In genomic region chr17:42814633-42815399, GRCh38 we compare ENCODE assay signal across 14 cellular contexts. TPM values are rescaled to one million over a fixed set of nuclear protein-coding genes. Genes with fewer than 3 reads are reported as not detected.
DNase-seq lines count a peak whose midpoint lies in the region; ATAC-seq and TF ChIP-seq lines count a peak whose summit lies in the region.
"Had no signal": no experiment of that assay in that cellular context is flagged by ENCODE, and none has a peak within 500 bp of the region (broad histone marks: within the 10 kb centered on the region; RNA-seq: fewer than 3 reads in every experiment).

No MANE protein-coding gene starts in this region.

- no peak overlapping the region for H3K4me3 ChIP-seq in fibroblast of lung (replicated peaks in 1 of 4; ENCODE audit: control extremely low read depth in 1 of 4, insufficient read depth in 1 of 4, low read depth in 3 of 4, low read length in 4 of 4)
- H3K4me3 ChIP-seq in stomach smooth muscle (ENCODE audit: low read length in 2 of 2) = peak overlapping the region in 1 of 2 donors; percentile 23
- H3K4me3 ChIP-seq in uterus = no peak overlapping the region
- H3K4me3 ChIP-seq: cardiac muscle cell had no signal

- no peak overlapping the region for H3K4me2 ChIP-seq in fibroblast of lung (ENCODE audit: extremely low read depth, insufficient read depth, low read length)

- ATAC-seq in stimulated activated memory B cell treated with anti-CD40 and anti-IgM and Interleukin-4, amounts not matched to agents 10 μg/mL and 1 μg/mL and 100 μg/mL, for 72 hours = no peak
- ATAC-seq in GM19467 (IDR thresholded peaks at IDR 0.05; ENCODE audit: unreplicated experiment) = no peak
- ATAC-seq: natural killer cell treated with Interleukin-12 subunit alpha and Interleukin-12 subunit beta and Interleukin-15 and Interleukin-18, amount 100 ng/mL, for 72 hours had no signal

- POLR2A ChIA-PET in activated CD4-positive, alpha-beta T cell treated with anti-CD3 and anti-CD28 coated beads, Interleukin-2, amount 10 ng/mL, durations not matched to agents 7 days and 5 days (lab: Charles Lee) = no interaction called here

- intact Hi-C loops in uterus (cut with DNase I; ENCODE audit: low total_unique reads) = no loop called here

- H4K20me1 ChIP-seq in fibroblast of lung (ENCODE audit: control insufficient read depth, extremely low read depth, insufficient read depth, low read length) = no peaks in the 10 kb centered on the region

- CTCF ChIA-PET in activated CD4-positive, alpha-beta T cell treated with anti-CD3 and anti-CD28 coated beads, Interleukin-2, amount 10 ng/mL, durations not matched to agents 7 days and 5 days (lab: Charles Lee) = interaction anchor here (1.3 to 2.9 kb wide), 2 partner anchors 10 to 42 kb away, joined by 3 to 18 read pairs; partner anchors contain the start of genes BECN1 and VPS25

- H3K9me3 Mint-ChIP-seq in activated CD4-positive, alpha-beta T cell treated with anti-CD3 and anti-CD28 coated beads, Interleukin-2, amount 10 ng/mL, durations not matched to agents 7 days and 5 days = no peaks in the 10 kb centered on the region
- no peaks in the 10 kb centered on the region for H3K9me3 Mint-ChIP-seq in stimulated activated memory B cell treated with anti-CD40 and anti-IgM and Interleukin-4, amounts not matched to agents 10 μg/mL and 1 μg/mL and 100 μg/mL, for 72 hours
- H3K9me3 Mint-ChIP-seq: natural killer cell treated with Interleukin-12 subunit alpha and Interleukin-12 subunit beta and Interleukin-15 and Interleukin-18, amount 100 ng/mL, for 72 hours; type B pancreatic cell had no signal

- H3K4me1 ChIP-seq in fibroblast of lung (ENCODE audit: control insufficient read depth, extremely low read depth, insufficient read depth, low read length) (no peaks in the 10 kb centered on the region), stomach smooth muscle (ENCODE audit: control insufficient read depth, insufficient read depth, low read length) (peaks cover 37% of the 10 kb centered on the region), uterus (no peaks in the 10 kb centered on the region)

- H3K27me3 Mint-ChIP-seq in activated CD4-positive, alpha-beta T cell treated with anti-CD3 and anti-CD28 coated beads, Interleukin-2, amount 10 ng/mL, durations not matched to agents 7 days and 5 days = no peaks in the 10 kb centered on the region
- no peaks in the 10 kb centered on the region for H3K27me3 Mint-ChIP-seq in stimulated activated memory B cell treated with anti-CD40 and anti-IgM and Interleukin-4, amounts not matched to agents 10 μg/mL and 1 μg/mL and 100 μg/mL, for 72 hours
- H3K27me3 Mint-ChIP-seq: natural killer cell treated with Interleukin-12 subunit alpha and Interleukin-12 subunit beta and Interleukin-15 and Interleukin-18, amount 100 ng/mL, for 72 hours; type B pancreatic cell had no signal

- H3K27ac ChIP-seq in fibroblast of lung (ENCODE audit: insufficient read depth, low read length) = no peak overlapping the region
- peak overlapping the region; percentile 53 for H3K27ac ChIP-seq in stomach smooth muscle (ENCODE audit: low read length)
- H3K27ac ChIP-seq in uterus = no peak overlapping the region
- H3K27ac ChIP-seq: cardiac muscle cell had no signal

- H3K36me3 ChIP-seq in fibroblast of lung (ENCODE audit: control insufficient read depth, insufficient read depth, low read length) = peaks cover 16% of the 10 kb centered on the region
- H3K36me3 ChIP-seq in stomach smooth muscle (ENCODE audit: control insufficient read depth in 2 of 2, insufficient read depth in 2 of 2, low read length in 2 of 2) = peaks cover 41 to 43% of the 10 kb centered on the region in 2 donors
- no peaks in the 10 kb centered on the region for H3K36me3 ChIP-seq in uterus

- no peak overlapping the region for H2AFZ ChIP-seq in fibroblast of lung (ENCODE audit: low read length)

- no peak for DNase-seq in activated CD4-positive, alpha-beta T cell treated with anti-CD3 and anti-CD28 coated beads, Interleukin-2, amount 10 ng/mL, durations not matched to agents 7 days and 5 days
- no peak for DNase-seq in activated CD4-positive, alpha-beta T cell treated with anti-CD3 and anti-CD28 coated beads for 48 hours
- DNase-seq in NCI-H69 (lab: John Stamatoyannopoulos, UW) (peak; percentile 21), fibroblast of lung (ENCODE audit: low read depth in 2 of 2) (peak; percentile 83 to 98), uterus (no peak)
- DNase-seq: activated T-cell treated with anti-CD3 and anti-CD28 coated beads, Interleukin-2, amount 50 U/mL, for 1 hour; stimulated activated CD4-positive, alpha-beta T cell treated with anti-CD3 and anti-CD28 coated beads, Interleukin-4, amount 100 ng/mL, for 1 hour; T-helper 9 cell had no signal

- no peak for TF ChIP-seq CTCF in fibroblast of lung (conservative IDR thresholded peaks at IDR 0.05 in 1 of 2, IDR thresholded peaks at IDR 0.05 in 1 of 2; ENCODE audit: low read depth in 1 of 2, low read length in 2 of 2)
- no peak for TF ChIP-seq CTCF in uterus (IDR thresholded peaks at IDR 0.05)

- no peak overlapping the region for H3K9ac ChIP-seq in fibroblast of lung (ENCODE audit: insufficient read depth, low read length)
- no peak overlapping the region for H3K9ac ChIP-seq in stomach smooth muscle (ENCODE audit: low read length in 2 of 2)

- no peak overlapping the region for H3K4me3 Mint-ChIP-seq in activated CD4-positive, alpha-beta T cell treated with anti-CD3 and anti-CD28 coated beads, Interleukin-2, amount 10 ng/mL, durations not matched to agents 7 days and 5 days
- no peak overlapping the region for H3K4me3 Mint-ChIP-seq in stimulated activated memory B cell treated with anti-CD40 and anti-IgM and Interleukin-4, amounts not matched to agents 10 μg/mL and 1 μg/mL and 100 μg/mL, for 72 hours
- H3K4me3 Mint-ChIP-seq: natural killer cell treated with Interleukin-12 subunit alpha and Interleukin-12 subunit beta and Interleukin-15 and Interleukin-18, amount 100 ng/mL, for 72 hours; type B pancreatic cell had no signal

- H3K79me2 ChIP-seq in fibroblast of lung (ENCODE audit: control insufficient read depth, insufficient read depth, low read length) = no peaks in the 10 kb centered on the region

- H3K27me3 ChIP-seq in fibroblast of lung (ENCODE audit: control insufficient read depth, insufficient read depth, low read length) (no peaks in the 10 kb centered on the region), stomach smooth muscle (ENCODE audit: control insufficient read depth in 1 of 2, insufficient read depth in 2 of 2, low read length in 2 of 2) (no peaks in the 10 kb centered on the region), uterus (no peaks in the 10 kb centered on the region)
- H3K27me3 ChIP-seq: cardiac muscle cell had no signal

- H3K9me3 ChIP-seq in fibroblast of lung (ENCODE audit: control insufficient read depth, insufficient read depth, low read depth, low read length) = no peaks in the 10 kb centered on the region
- H3K9me3 ChIP-seq in stomach smooth muscle (ENCODE audit: control insufficient read depth in 2 of 2, low read length in 2 of 2) = no peaks in the 10 kb centered on the region
- H3K9me3 ChIP-seq in uterus = no peaks in the 10 kb centered on the region

- TF ChIP-seq POLR2A in uterus (IDR thresholded peaks at IDR 0.05) = no peak

- peak overlapping the region; percentile 16 for H3K27ac Mint-ChIP-seq in activated CD4-positive, alpha-beta T cell treated with anti-CD3 and anti-CD28 coated beads, Interleukin-2, amount 10 ng/mL, durations not matched to agents 7 days and 5 days
- H3K27ac Mint-ChIP-seq in stimulated activated memory B cell treated with anti-CD40 and anti-IgM and Interleukin-4, amounts not matched to agents 10 μg/mL and 1 μg/mL and 100 μg/mL, for 72 hours = no peak overlapping the region
- H3K27ac Mint-ChIP-seq: natural killer cell treated with Interleukin-12 subunit alpha and Interleukin-12 subunit beta and Interleukin-15 and Interleukin-18, amount 100 ng/mL, for 72 hours; type B pancreatic cell had no signal

- H3K36me3 Mint-ChIP-seq in activated CD4-positive, alpha-beta T cell treated with anti-CD3 and anti-CD28 coated beads, Interleukin-2, amount 10 ng/mL, durations not matched to agents 7 days and 5 days (ENCODE audit: low read depth) = peaks cover 68% of the 10 kb centered on the region
- H3K36me3 Mint-ChIP-seq in stimulated activated memory B cell treated with anti-CD40 and anti-IgM and Interleukin-4, amounts not matched to agents 10 μg/mL and 1 μg/mL and 100 μg/mL, for 72 hours = peaks cover 72% of the 10 kb centered on the region

- no peaks in the 10 kb centered on the region for H3K4me1 Mint-ChIP-seq in activated CD4-positive, alpha-beta T cell treated with anti-CD3 and anti-CD28 coated beads, Interleukin-2, amount 10 ng/mL, durations not matched to agents 7 days and 5 days
- H3K4me1 Mint-ChIP-seq in stimulated activated memory B cell treated with anti-CD40 and anti-IgM and Interleukin-4, amounts not matched to agents 10 μg/mL and 1 μg/mL and 100 μg/mL, for 72 hours = peaks cover 10% of the 10 kb centered on the region

RNA-seq across cellular contexts. Expression of gene BECN1, which starts 9.3 kb away (rescaled TPM):
- total RNA-seq in activated CD4-positive, alpha-beta T cell treated with anti-CD3 and anti-CD28 coated beads, Interleukin-2, amount 10 ng/mL, durations not matched to agents 7 days and 5 days = 10 to 100 TPM; 87.0 to 87.6 TPM
- total RNA-seq in fibroblast of lung = 97.3 and 150 TPM in 2 replicates
- polyA plus RNA-seq in fibroblast of lung = 87.4 and 90.4 TPM in 2 replicates
- 88.0 and 89.9 TPM in 2 replicates for polyA plus RNA-seq in fibroblast of lung (2012)
- polyA minus RNA-seq in fibroblast of lung (ENCODE audit: low replicate concordance) = 25.6 and 33.6 TPM in 2 replicates
- 100 to 1,000 TPM in 1 of 4 donors, 10 to 100 TPM in 3; 42.6 to 108 (median 72.6) TPM for total RNA-seq in uterus

RNA-seq across cellular contexts. Expression of gene CNTD1, which starts 16.2 kb away (rescaled TPM):
- not detected for total RNA-seq in activated CD4-positive, alpha-beta T cell treated with anti-CD3 and anti-CD28 coated beads, Interleukin-2, amount 10 ng/mL, durations not matched to agents 7 days and 5 days
- total RNA-seq in fibroblast of lung (0.26 and 0.66 TPM in 2 replicates), uterus (1 to 10 TPM in 1 of 4 donors, under 1 TPM in 1, not detected in 2; 0.69 to 1.2 TPM)
- polyA plus RNA-seq in fibroblast of lung = 0.14 TPM in 1 of 2 replicates, not detected in the other
- polyA plus RNA-seq in fibroblast of lung (2012) = 0.27 and 0.51 TPM in 2 replicates
- not detected in 2 replicates for polyA minus RNA-seq in fibroblast of lung (ENCODE audit: low replicate concordance)
- total RNA-seq: natural killer cell treated with Interleukin-12 subunit alpha and Interleukin-12 subunit beta and Interleukin-15 and Interleukin-18, amount 100 ng/mL, for 72 hours had no signal

RNA-seq across cellular contexts. Expression of gene COA3, which starts 16.3 kb away (rescaled TPM):
- total RNA-seq in activated CD4-positive, alpha-beta T cell treated with anti-CD3 and anti-CD28 coated beads, Interleukin-2, amount 10 ng/mL, durations not matched to agents 7 days and 5 days = 10 to 100 TPM; 41.2 to 45.1 TPM
- total RNA-seq in fibroblast of lung = 53.5 and 59.8 TPM in 2 replicates
- polyA plus RNA-seq in fibroblast of lung = 80.3 and 97.1 TPM in 2 replicates
- polyA plus RNA-seq in fibroblast of lung (2012) = 104 and 125 TPM in 2 replicates
- 60.9 and 79.8 TPM in 2 replicates for polyA minus RNA-seq in fibroblast of lung (ENCODE audit: low replicate concordance)
- 100 to 1,000 TPM in 1 of 4 donors, 10 to 100 TPM in 3; 40.9 to 100 (median 51.8) TPM for total RNA-seq in uterus

RNA-seq across cellular contexts. Expression of gene PSME3, which starts 18.4 kb away (rescaled TPM):
- 100 to 1,000 TPM; 110 to 111 TPM for total RNA-seq in activated CD4-positive, alpha-beta T cell treated with anti-CD3 and anti-CD28 coated beads, Interleukin-2, amount 10 ng/mL, durations not matched to agents 7 days and 5 days
- 44.9 and 50.7 TPM in 2 replicates for total RNA-seq in fibroblast of lung
- polyA plus RNA-seq in fibroblast of lung = 133 and 177 TPM in 2 replicates
- polyA plus RNA-seq in fibroblast of lung (2012) = 86.2 and 126 TPM in 2 replicates
- polyA minus RNA-seq in fibroblast of lung (ENCODE audit: low replicate concordance) = 31.8 and 51.1 TPM in 2 replicates
- 10 to 100 TPM in 3 of 4 donors, 1 to 10 TPM in 1; 9.7 to 74.3 (median 46.0) TPM for total RNA-seq in uterus

RNA-seq across cellular contexts. Expression of gene AOC2, which starts 29.6 kb away (rescaled TPM):
- 1 to 10 TPM; 1.5 to 1.9 TPM for total RNA-seq in activated CD4-positive, alpha-beta T cell treated with anti-CD3 and anti-CD28 coated beads, Interleukin-2, amount 10 ng/mL, durations not matched to agents 7 days and 5 days
- total RNA-seq in fibroblast of lung (0.26 and 0.33 TPM in 2 replicates), uterus (1 to 10 TPM in 3 of 4 donors, not detected in 1; 1.3 to 5.3 (median 3.0) TPM)
- 0.09 and 0.12 TPM in 2 replicates for polyA plus RNA-seq in fibroblast of lung
- polyA plus RNA-seq in fibroblast of lung (2012) = 0.18 TPM in 1 of 2 replicates, not detected in the other
- polyA minus RNA-seq in fibroblast of lung (ENCODE audit: low replicate concordance) = 2.4 TPM in 1 of 2 replicates, not detected in the other

Comparison
In these comparisons a context has a peak if more than half of its experiments do, and no peak if none do; other contexts are left out.
1. DNase-seq: peak in NCI-H69 (single experiment) and fibroblast of lung (2 of 2); none in activated CD4-positive, alpha-beta T cell treated with anti-CD3 and anti-CD28 coated beads, Interleukin-2, amount 10 ng/mL, durations not matched to agents 7 days and 5 days (single experiment), activated CD4-positive, alpha-beta T cell treated with anti-CD3 and anti-CD28 coated beads for 48 hours (single experiment) and uterus (0 of 2).